ENCODE assay signal across 25 cellular contexts in the genomic region with DNA sequence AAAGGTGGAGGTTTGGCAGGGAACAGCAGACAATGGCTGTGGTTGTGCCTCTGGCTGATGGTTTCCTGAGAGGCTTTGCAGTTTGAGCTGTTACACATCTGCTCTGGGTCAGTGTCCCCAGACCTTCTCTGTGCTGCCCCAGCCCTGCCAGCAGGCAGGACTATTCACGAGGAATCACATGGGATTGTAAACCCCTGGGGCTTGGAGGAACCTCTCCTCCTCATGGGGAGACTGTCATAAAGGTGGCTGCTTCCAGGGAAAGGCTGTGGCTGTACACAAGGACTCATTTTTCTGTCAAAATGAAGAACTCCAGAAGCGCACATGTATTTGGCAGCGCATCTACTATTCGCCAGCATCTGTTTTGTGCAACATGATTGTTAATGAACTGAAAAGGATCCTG.
A peak's percentile ranks its signal among the peaks of the same experiment; 100 is the strongest.
DNase-seq lines count a peak whose midpoint lies in the region; ATAC-seq and TF ChIP-seq lines count a peak whose summit lies in the region.
"Had no signal": no experiment of that assay in that cellular context is flagged by ENCODE, and none has a peak within 500 bp of the region (broad histone marks: within the 10 kb centered on the region; RNA-seq: fewer than 3 reads in every experiment).

No MANE protein-coding gene starts in this region.

- intact Hi-C loops in stomach (cut with DNase I; ENCODE audit: low total_unique reads), result no loop called here

- peaks cover 0 to 4% (median 0%) of the 10 kb centered on the region in 3 donors for H3K27me3 ChIP-seq in stomach
- H3K27me3 ChIP-seq: brain microvascular endothelial cell, upper lobe of right lung had no signal

- H3K4me3 ChIP-seq in stomach, result no peak overlapping the region
- H3K4me3 ChIP-seq: coronary artery, HAP-1, skin epidermis, upper lobe of right lung had no signal

- H3K9me3 ChIP-seq in stomach, result no peaks in the 10 kb centered on the region
- H3K9me3 ChIP-seq: HAP-1, upper lobe of right lung had no signal

- no peaks in the 10 kb centered on the region for H3K36me3 ChIP-seq in stomach
- H3K36me3 ChIP-seq: brain microvascular endothelial cell, HAP-1, upper lobe of right lung had no signal

- 47 to 75% (median 66%) methylated on average over 4 of the region's 4 CpGs for WGBS in stomach, 5 donors

- TF ChIP-seq CTCF in stomach (IDR thresholded peaks at IDR 0.05), result no peak

- peak; percentile 74 for DNase-seq in NCI-H2171 treated with DMSO at 0.1 percent for 48 hours (lab: John Stamatoyannopoulos, UW)
- DNase-seq in amniotic epithelial cell (ENCODE audit: low read depth), result peak; percentile 29
- peak; percentile 72 for DNase-seq in islet precursor cell
- DNase-seq in stomach, result no peak
- DNase-seq in NCI-H2227 treated with DMSO at 0.1 percent for 48 hours (lab: John Stamatoyannopoulos, UW), result no peak
- DNase-seq: activated CD4-positive, alpha-beta T cell treated with anti-CD3 and anti-CD28 coated beads, Interleukin-2, amount 10 ng/mL, durations not matched to agents 7 days and 5 days; activated CD8-positive, alpha-beta memory T cell treated with anti-CD3 and anti-CD28 coated beads, Interleukin-2, amount 50 U/mL, for 4 hours; activated naive CD8-positive, alpha-beta T cell treated with anti-CD3 and anti-CD28 coated beads, Interleukin-2, amount 10 ng/mL, durations not matched to agents 7 days and 5 days; brain microvascular endothelial cell; Caco-2; endodermal cell; hypothalamus; mesendoderm; NCI-H2029 treated with DMSO at 0.1 percent for 48 hours; NCI-H524; stimulated activated CD4-positive, alpha-beta T cell treated with anti-CD3 and anti-CD28 coated beads, Interleukin-4, amount 100 ng/mL, for 1 hour; T-helper 1 cell; upper lobe of right lung had no signal

- H3K27ac ChIP-seq in stomach, result peak overlapping the region in 4 of 5 donors; percentile 27 to 81 (median 46)
- H3K27ac ChIP-seq: brain microvascular endothelial cell, coronary artery, KMS-11, skin epidermis, upper lobe of right lung had no signal

- TF ChIP-seq POLR2A in stomach (IDR thresholded peaks at IDR 0.05), result no peak

- ATAC-seq in GM21786 (IDR thresholded peaks at IDR 0.05; ENCODE audit: unreplicated experiment), result no peak
- ATAC-seq in HG03439 (IDR thresholded peaks at IDR 0.05; ENCODE audit: unreplicated experiment), result no peak
- ATAC-seq: natural killer cell treated with Interleukin-12 subunit alpha and Interleukin-12 subunit beta and Interleukin-15 and Interleukin-18, amount 100 ng/mL, for 72 hours; upper lobe of right lung had no signal

- peaks cover 0 to 34% (median 16%) of the 10 kb centered on the region in 4 donors for H3K4me1 ChIP-seq in stomach
- H3K4me1 ChIP-seq: HAP-1, upper lobe of right lung had no signal

- TF ChIP-seq EP300 in stomach (IDR thresholded peaks at IDR 0.05), result no peak

Comparison
In these comparisons a context has a peak if more than half of its experiments do, and no peak if none do; other contexts are left out.
1. DNase-seq: peak in NCI-H2171 treated with DMSO at 0.1 percent for 48 hours (single experiment), amniotic epithelial cell (single experiment) and islet precursor cell (single experiment); none in stomach (single experiment) and NCI-H2227 treated with DMSO at 0.1 percent for 48 hours (single experiment).